In genomic region chr4:124936427-124936826, GRCh38 we compare ENCODE assay signal across 11 cellular contexts.
DNase-seq lines count a peak whose midpoint lies in the region; ATAC-seq and TF ChIP-seq lines count a peak whose summit lies in the region.
"Had no signal": no experiment of that assay in that cellular context is flagged by ENCODE, and none has a peak within 500 bp of the region (broad histone marks: within the 10 kb centered on the region; RNA-seq: fewer than 3 reads in every experiment).

No MANE protein-coding gene starts in this region.

- no peak for TF ChIP-seq CTCF in ovary (IDR thresholded peaks at IDR 0.05)

- no peak overlapping the region for H3K4me3 ChIP-seq in ovary
- H3K4me3 ChIP-seq: colonic mucosa had no signal

- DNase-seq in GM03348 (ENCODE audit: low spot score) (peak; percentile 17), NCI-H345 treated with DMSO at 0.1 percent for 48 hours (lab: John Stamatoyannopoulos, UW; ENCODE audit: unreplicated experiment) (peak; percentile 55), fibroblast of peridontal ligament (ENCODE audit: extremely low read depth) (peak; percentile 80), ovary (peak in 3 of 5 donors; percentile 10 to 32 (median 17)), nucleus accumbens (lab: John Stamatoyannopoulos, UW) (no peak), NOMO-1 treated with DMSO at 0.1 percent for 48 hours (lab: John Stamatoyannopoulos, UW; ENCODE audit: unreplicated experiment) (no peak), D341Med (ENCODE audit: low spot score) (no peak)
- DNase-seq: colonic mucosa, T-helper 1 cell had no signal

- no peak overlapping the region for H3K27ac ChIP-seq in ovary
- H3K27ac ChIP-seq: colonic mucosa, KMS-11 had no signal

- TF ChIP-seq EP300 in ovary (IDR thresholded peaks at IDR 0.05) = no peak

- ATAC-seq in HG03565 (IDR thresholded peaks at IDR 0.05; ENCODE audit: unreplicated experiment) = no peak

- no peaks in the 10 kb centered on the region for H3K9me3 ChIP-seq in ovary
- H3K9me3 ChIP-seq: colonic mucosa had no signal

- no peak for TF ChIP-seq POLR2A in ovary (IDR thresholded peaks at IDR 0.05)

- H3K4me1 ChIP-seq in ovary (ENCODE audit: insufficient read depth) = no peaks in the 10 kb centered on the region
- H3K4me1 ChIP-seq: colonic mucosa had no signal

- intact Hi-C loops in ovary (cut with DNase I) = no loop called here

- H3K27me3 ChIP-seq in ovary = no peaks in the 10 kb centered on the region
- H3K27me3 ChIP-seq: colonic mucosa had no signal

- no peaks in the 10 kb centered on the region for H3K36me3 ChIP-seq in ovary
- H3K36me3 ChIP-seq: colonic mucosa had no signal

- 2 to 7% (median 7%) methylated on average over 4 of the region's 4 CpGs for WGBS in ovary, 3 donors

Comparison
In these comparisons a context has a peak if more than half of its experiments do, and no peak if none do; other contexts are left out.
1. DNase-seq: peak in GM03348 (single experiment), NCI-H345 treated with DMSO at 0.1 percent for 48 hours (single experiment), fibroblast of peridontal ligament (single experiment) and ovary (3 of 5); none in nucleus accumbens (0 of 56), NOMO-1 treated with DMSO at 0.1 percent for 48 hours (single experiment) and D341Med (single experiment).